Comparison of ENCODE assay signal across 1 cellular context in genomic region chr4:126794363-126794762, GRCh38.
TF ChIP-seq lines count a peak whose summit lies in the region.

No MANE protein-coding gene starts in this region.

TF ChIP-seq in H1, 55 proteins besides CTCF, POLR2A, EP300 and RAD21 (continued from another document):
- TF ChIP-seq BRCA1 (IDR thresholded peaks at IDR 0.05; ENCODE audit: low read depth, low read length) (no peak), TCF12 (IDR thresholded peaks at IDR 0.05; ENCODE audit: low read depth, low read length) (no peak), EGR1 (IDR thresholded peaks at IDR 0.05; ENCODE audit: borderline replicate concordance, low read depth, low read length) (no peak), ASH2L (IDR thresholded peaks at IDR 0.05; ENCODE audit: low read length) (no peak), RBBP5 (IDR thresholded peaks at IDR 0.05; ENCODE audit: borderline replicate concordance, low read depth, low read length) (no peak), KDM5A (IDR thresholded peaks at IDR 0.05; ENCODE audit: low read length) (no peak), USF2 (IDR thresholded peaks at IDR 0.05; ENCODE audit: low read length) (no peak), SUZ12 (IDR thresholded peaks at IDR 0.05; ENCODE audit: low read length) (no peak), BACH1 (IDR thresholded peaks at IDR 0.05; ENCODE audit: low read length) (no peak), RNF2 (IDR thresholded peaks at IDR 0.05; ENCODE audit: borderline replicate concordance, low read depth, low read length, missing control alignments, poor library complexity, severe bottlenecking) (no peak)
